7 cellular contexts compared by ENCODE assay signal in the genomic region with DNA sequence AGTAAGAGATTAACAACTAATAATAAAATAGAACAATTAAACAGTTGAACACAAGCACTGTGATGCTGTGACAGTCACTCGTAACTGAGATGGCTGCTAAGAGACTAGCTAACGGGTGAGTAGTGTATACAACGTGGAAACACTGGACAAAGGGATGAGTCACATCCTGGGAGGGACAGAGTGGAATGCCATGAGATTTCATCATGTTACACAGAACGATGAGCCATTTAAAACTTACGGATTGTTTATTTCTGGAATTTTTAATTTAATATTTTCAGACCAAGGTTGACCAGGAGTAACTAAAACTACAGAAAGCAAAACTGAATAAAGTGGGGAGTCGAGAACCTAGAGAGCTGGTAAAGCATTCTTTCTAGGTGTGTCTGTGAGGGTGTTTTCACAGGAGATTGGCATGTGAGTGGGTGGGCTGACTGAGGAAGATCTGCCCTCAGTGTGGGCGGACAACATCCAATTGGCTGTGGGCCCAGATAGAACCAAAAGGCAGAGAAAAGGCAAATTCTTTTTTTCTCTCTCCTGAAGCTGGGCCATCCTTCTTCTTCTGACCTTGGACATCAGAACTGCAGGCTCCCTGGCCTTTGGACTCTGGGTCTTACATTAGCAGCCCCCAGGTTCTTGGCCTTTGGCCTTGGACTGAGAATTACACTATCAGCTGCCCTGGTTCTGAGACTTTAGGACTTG. TPM values are rescaled to one million over a fixed set of nuclear protein-coding genes. Genes with fewer than 3 reads are reported as not detected.
DNase-seq lines count a peak whose midpoint lies in the region; ATAC-seq, FAIRE-seq and TF ChIP-seq lines count a peak whose summit lies in the region.

No MANE protein-coding gene starts in this region.

- peak overlapping the region; percentile 78 for H2AFZ ChIP-seq in IMR-90 (replicated peaks; ENCODE audit: low read length, poor library complexity)

- H3K4me1 ChIP-seq in IMR-90 (ENCODE audit: control insufficient read depth, insufficient read depth, low read length) (peaks cover 8% of the 10 kb centered on the region; the same call in 1 of the 2 replicates), heart left ventricle (peaks cover 0 to 37% (median 10%) of the 10 kb centered on the region in 12 donors), skeletal muscle tissue (ENCODE audit: control insufficient read depth in 3 of 3, insufficient read depth in 3 of 3, low read length in 3 of 3) (peaks cover 0 to 8% (median 7%) of the 10 kb centered on the region in 3 donors)

- H3K36me3 ChIP-seq in IMR-90 (ENCODE audit: control insufficient read depth, insufficient read depth, low read length): no peaks in the 10 kb centered on the region
- H3K36me3 ChIP-seq in heart left ventricle: no peaks in the 10 kb centered on the region
- H3K36me3 ChIP-seq in skeletal muscle tissue (ENCODE audit: control insufficient read depth in 3 of 3, insufficient read depth in 3 of 3, low read length in 3 of 3): no peaks in the 10 kb centered on the region

- H3K27ac ChIP-seq in IMR-90 (ENCODE audit: insufficient read depth, low read length) (peak overlapping the region; percentile 97), heart left ventricle (peak overlapping the region; percentile 70 to 94 (median 82)), skeletal muscle tissue (ENCODE audit: low read depth, low read length) (peak overlapping the region; percentile 79)

- H3K4me3 ChIP-seq in IMR-90 (ENCODE audit: insufficient read depth, low read depth, low read length) (peak overlapping the region; percentile 18; the same call in 1 of the 2 replicates), heart left ventricle (peak overlapping the region in 5 of 12 donors; percentile 14 to 33 (median 22)), skeletal muscle tissue (ENCODE audit: low read length in 3 of 3) (peak overlapping the region in 2 of 3 donors; percentile 20 to 35)

- H4K20me1 ChIP-seq in IMR-90 (ENCODE audit: insufficient read depth, low read length): no peaks in the 10 kb centered on the region

- peak overlapping the region; percentile 97 for H2BK5ac ChIP-seq in IMR-90 (ENCODE audit: low read depth, low read length, poor library complexity, severe bottlenecking)

- H2AK9ac ChIP-seq in IMR-90 (replicated peaks; ENCODE audit: low read depth, low read length, poor library complexity): peak overlapping the region; percentile 88

- H3K27ac Mint-ChIP-seq in activated naive CD4-positive, alpha-beta T cell treated with anti-CD3 and anti-CD28 coated beads for 36 hours: peak overlapping the region; percentile 90

- H3K9me1 ChIP-seq in IMR-90 (ENCODE audit: insufficient read depth, low read length): peaks cover 3% of the 10 kb centered on the region; the same call in 1 of the 2 replicates

- 0% methylated on average over 3 of the region's 7 CpGs; no CpG with 5 or more reads in 1 of the 2 experiments for WGBS in IMR-90 (ENCODE audit: extremely low coverage in 2 of 2, insufficient read length in 1 of 2), 2 experiments
- 40 to 52% (median 41%) methylated on average over 7 of the region's 7 CpGs for WGBS in heart left ventricle, 4 donors

- no peak for TF ChIP-seq RAD21 in IMR-90 (IDR thresholded peaks at IDR 0.05; ENCODE audit: low read length)

- H3K79me1 ChIP-seq in IMR-90 (ENCODE audit: low read depth in 1 of 2, low read length in 2 of 2): peaks cover 11 to 15% of the 10 kb centered on the region in 2 experiments

- no TSS peak for BruUV-seq in IMR-90 (replicated peaks; lab: Mats Ljungman, UMichigan)

- peak overlapping the region; percentile 95 for H4K5ac ChIP-seq in IMR-90 (ENCODE audit: low read depth, low read length)

- peak overlapping the region; percentile 95 for H2BK15ac ChIP-seq in IMR-90 (ENCODE audit: low read depth, low read length)

- H3K9me3 ChIP-seq in IMR-90 (ENCODE audit: control insufficient read depth, insufficient read depth, low read length) (no peaks in the 10 kb centered on the region), heart left ventricle (no peaks in the 10 kb centered on the region), skeletal muscle tissue (ENCODE audit: control insufficient read depth in 3 of 3, low read length in 3 of 3) (no peaks in the 10 kb centered on the region)

- peak overlapping the region; percentile 93 for H3K4ac ChIP-seq in IMR-90 (ENCODE audit: low read depth, low read length)

- in situ Hi-C loops in IMR-90 (cut with MboI; ENCODE audit: low sequenced_read_pairs): loop anchor here (10.0 kb wide), 1 partner anchor 425 kb away; no protein-coding TSS in a partner anchor

- H3K27me3 Mint-ChIP-seq in activated naive CD4-positive, alpha-beta T cell treated with anti-CD3 and anti-CD28 coated beads for 36 hours (ENCODE audit: low read depth): no peaks in the 10 kb centered on the region

- peak overlapping the region; percentile 93 for H3K23ac ChIP-seq in IMR-90 (ENCODE audit: low read depth, low read length)

- H3K18ac ChIP-seq in IMR-90 (ENCODE audit: low read depth, low read length): peak overlapping the region; percentile 95

- peak overlapping the region; percentile 60 for H3K9ac ChIP-seq in IMR-90 (ENCODE audit: low read depth, low read length)
- H3K9ac ChIP-seq in skeletal muscle tissue (ENCODE audit: low read depth in 1 of 3, low read length in 3 of 3): peak overlapping the region in 1 of 3 donors; percentile 34

- H3K4me2 ChIP-seq in IMR-90 (ENCODE audit: low read depth, low read length): peak overlapping the region; percentile 71

- H2AK5ac ChIP-seq in IMR-90 (ENCODE audit: low read depth, low read length): peak overlapping the region; percentile 96

- TF ChIP-seq CTCF in IMR-90 (conservative IDR thresholded peaks at IDR 0.05; ENCODE audit: low read depth, low read length): no peak
- no peak for TF ChIP-seq CTCF in heart left ventricle (IDR thresholded peaks at IDR 0.05)

- no peak for TF ChIP-seq POLR2A in GM12892 (IDR thresholded peaks at IDR 0.05; ENCODE audit: low read depth, low read length)
- TF ChIP-seq POLR2A in IMR-90 (IDR thresholded peaks at IDR 0.05; ENCODE audit: low read depth, low read length): peak; percentile 74; the same call in 1 of the 2 replicates
- TF ChIP-seq POLR2A in heart left ventricle (IDR thresholded peaks at IDR 0.05): no peak

- peak; percentile 67 for FAIRE-seq in GM12892 (lab: Jason Lieb, UNC)

- peak overlapping the region; percentile 61 for H3K4me3 Mint-ChIP-seq in activated naive CD4-positive, alpha-beta T cell treated with anti-CD3 and anti-CD28 coated beads for 36 hours

- CTCF ChIA-PET in IMR-90 (lab: Yijun Ruan, JAX): interaction anchor here (1.0 to 1.7 kb wide), 3 partner anchors 13 to 98 kb away, joined by 3 to 6 read pairs (median 3); no protein-coding TSS in a partner anchor
- CTCF ChIA-PET in activated naive CD4-positive, alpha-beta T cell treated with anti-CD3 and anti-CD28 coated beads for 36 hours (lab: Charles Lee): interaction anchor here (0.8 to 4.1 kb wide), 12 partner anchors 9 to 394 kb away, joined by 3 to 28 read pairs (median 3); a partner anchor contains a TSS

- H2BK20ac ChIP-seq in IMR-90 (ENCODE audit: low read depth, low read length): peak overlapping the region; percentile 95

- H3K9me3 Mint-ChIP-seq in activated naive CD4-positive, alpha-beta T cell treated with anti-CD3 and anti-CD28 coated beads for 36 hours: no peaks in the 10 kb centered on the region

- H3K4me1 Mint-ChIP-seq in activated naive CD4-positive, alpha-beta T cell treated with anti-CD3 and anti-CD28 coated beads for 36 hours (ENCODE audit: low read depth): peaks cover 59% of the 10 kb centered on the region

- no peaks in the 10 kb centered on the region for H3K36me3 Mint-ChIP-seq in activated naive CD4-positive, alpha-beta T cell treated with anti-CD3 and anti-CD28 coated beads for 36 hours (ENCODE audit: low read depth)

- H2BK120ac ChIP-seq in IMR-90 (ENCODE audit: low read depth, low read length): peak overlapping the region; percentile 98

- DNase-seq in GM12892 (ENCODE audit: insufficient read length): no peak
- peak; percentile 99 for DNase-seq in IMR-90
- DNase-seq in activated naive CD4-positive, alpha-beta T cell treated with anti-CD3 and anti-CD28 coated beads for 36 hours: peak; percentile 75
- peak in 3 of 5 donors; percentile 40 to 71 (median 55) for DNase-seq in heart left ventricle
- DNase-seq in NCI-H526 treated with DMSO at 0.1 percent for 48 hours (lab: John Stamatoyannopoulos, UW): no peak

- POLR2A ChIA-PET in IMR-90 (lab: Charles Lee; ENCODE audit: unreplicated experiment): interaction anchor here (0.8 to 2.1 kb wide), 2 partner anchors 13 to 15 kb away, joined by 4 to 31 read pairs; a partner anchor contains a TSS

- H3K27me3 ChIP-seq in IMR-90 (ENCODE audit: control insufficient read depth, insufficient read depth, low read length) (no peaks in the 10 kb centered on the region), heart left ventricle (no peaks in the 10 kb centered on the region), skeletal muscle tissue (ENCODE audit: control insufficient read depth in 3 of 3, insufficient read depth in 3 of 3, low read length in 3 of 3) (no peaks in the 10 kb centered on the region)

- ATAC-seq in GM21723 (IDR thresholded peaks at IDR 0.05; ENCODE audit: unreplicated experiment) (peak; percentile 56), IMR-90 (ENCODE audit: low read depth) (peak; percentile 94), heart left ventricle (peak; percentile 68 to 95 (median 86))

- H3K14ac ChIP-seq in IMR-90 (replicated peaks; ENCODE audit: low read depth, low read length): peak overlapping the region; percentile 89

- peak overlapping the region; percentile 96 for H4K91ac ChIP-seq in IMR-90 (ENCODE audit: insufficient read depth, low read depth, low read length)

- H3K56ac ChIP-seq in IMR-90 (ENCODE audit: extremely low read depth, insufficient read depth, low read length): peak overlapping the region; percentile 98

- intact Hi-C loops in IMR-90 (cut with micrococcal nuclease): loop anchor here (1.0 kb wide), 1 partner anchor 13 kb away; no protein-coding TSS in a partner anchor
- intact Hi-C loops in activated naive CD4-positive, alpha-beta T cell treated with anti-CD3 and anti-CD28 coated beads for 36 hours (cut with micrococcal nuclease): loop anchor here (1.0 kb wide), 1 partner anchor 13 kb away; no protein-coding TSS in a partner anchor
- intact Hi-C loops in heart left ventricle (cut with DNase I): loop anchor here in 3 of 10 donors (10.0 kb wide), 2 partner anchors 365 to 385 kb away; no protein-coding TSS in a partner anchor

- dilution Hi-C loops in IMR-90 (cut with HindIII; ENCODE audit: low sequenced_read_pairs, unreplicated experiment): no loop called here

- H4K8ac ChIP-seq in IMR-90 (ENCODE audit: low read depth in 2 of 2, low read length in 2 of 2): peak overlapping the region; percentile 68 to 92

RNA-seq across cellular contexts. Expression of a gene that starts 14.6 kb away (rescaled TPM):
- polyA plus RNA-seq in GM12892 (2012; ENCODE audit: missing spikeins): 4,109 TPM
- total RNA-seq in IMR-90 (2012; rRNA removed): 842 and 3,620 TPM in 2 replicates
- polyA plus RNA-seq in IMR-90 (2012; rRNA removed): 5,527 and 7,531 TPM in 2 replicates
- 7,585 and 16,787 TPM in 2 replicates for polyA plus RNA-seq in IMR-90 (2012; cell fraction: cytosol; rRNA removed)
- polyA plus RNA-seq in IMR-90 (2012; cell fraction: nucleus; rRNA removed; ENCODE audit: low replicate concordance): 1,357 and 2,658 TPM in 2 replicates
- 1,000 to 10,000 TPM; 1,772 to 1,864 TPM for total RNA-seq in activated naive CD4-positive, alpha-beta T cell treated with anti-CD3 and anti-CD28 coated beads for 36 hours
- total RNA-seq in heart left ventricle: 1,000 to 10,000 TPM in 3 of 9 donors, 100 to 1,000 TPM in 6; 288 to 3,094 (median 492) TPM
- 1,000 to 10,000 TPM in 1 of 2 donors, 100 to 1,000 TPM in 1; 893 to 1,015 TPM for polyA plus RNA-seq in heart left ventricle
- total RNA-seq in skeletal muscle tissue: 3,298 TPM

RNA-seq across cellular contexts. Expression of a gene that starts 39.1 kb away (rescaled TPM):
- 0.23 TPM for polyA plus RNA-seq in GM12892 (2012; ENCODE audit: missing spikeins)
- total RNA-seq in IMR-90 (2012; rRNA removed) (19.7 and 20.3 TPM in 2 replicates), heart left ventricle (1 to 10 TPM in 4 of 9 donors, under 1 TPM in 4, not detected in 1; 0.42 to 3.9 (median 1.2) TPM), skeletal muscle tissue (1.0 TPM)
- polyA plus RNA-seq in IMR-90 (2012; rRNA removed) (15.3 and 17.6 TPM in 2 replicates), heart left ventricle (1 to 10 TPM in 1 of 2 donors, under 1 TPM in 1; 0.85 to 1.1 TPM)
- polyA plus RNA-seq in IMR-90 (2012; cell fraction: cytosol; rRNA removed): 8.1 and 12.6 TPM in 2 replicates
- 7.4 and 9.4 TPM in 2 replicates for polyA plus RNA-seq in IMR-90 (2012; cell fraction: nucleus; rRNA removed; ENCODE audit: low replicate concordance)
- 10 to 100 TPM; 40.4 to 41.7 TPM for total RNA-seq in activated naive CD4-positive, alpha-beta T cell treated with anti-CD3 and anti-CD28 coated beads for 36 hours

RNA-seq across cellular contexts. Expression of a gene that starts 50.9 kb away (rescaled TPM):
- 68.1 TPM for polyA plus RNA-seq in GM12892 (2012; ENCODE audit: missing spikeins)
- total RNA-seq in IMR-90 (2012; rRNA removed) (108 and 118 TPM in 2 replicates), heart left ventricle (100 to 1,000 TPM in 1 of 9 donors, 10 to 100 TPM in 8; 58.9 to 104 (median 85.2) TPM), skeletal muscle tissue (12.5 TPM)
- polyA plus RNA-seq in IMR-90 (2012; rRNA removed) (49.6 and 49.9 TPM in 2 replicates), heart left ventricle (10 to 100 TPM; 10.9 to 59.9 TPM)
- polyA plus RNA-seq in IMR-90 (2012; cell fraction: cytosol; rRNA removed): 7.8 and 8.4 TPM in 2 replicates
- 5.9 and 39.0 TPM in 2 replicates for polyA plus RNA-seq in IMR-90 (2012; cell fraction: nucleus; rRNA removed; ENCODE audit: low replicate concordance)
- total RNA-seq in activated naive CD4-positive, alpha-beta T cell treated with anti-CD3 and anti-CD28 coated beads for 36 hours: 100 to 1,000 TPM; 105 to 109 TPM

Comparison
In these comparisons a context has a peak if more than half of its experiments do, and no peak if none do; other contexts are left out.
1. DNase-seq: peak in IMR-90 (single experiment), activated naive CD4-positive, alpha-beta T cell treated with anti-CD3 and anti-CD28 coated beads for 36 hours (single experiment) and heart left ventricle (3 of 5); none in GM12892 (single experiment) and NCI-H526 treated with DMSO at 0.1 percent for 48 hours (single experiment).
2. Peak in every context shown above with its lines, with median percentiles within 50 percentile points of each other: ATAC-seq and H3K27ac ChIP-seq.